In genomic region chr5:172943283-172943841, GRCh38 we compare ENCODE assay signal across 10 cellular contexts. TPM values are rescaled to one million over a fixed set of nuclear protein-coding genes. Genes with fewer than 3 reads are reported as not detected.
A peak's percentile ranks its signal among the peaks of the same experiment; 100 is the strongest.
DNase-seq lines count a peak whose midpoint lies in the region; ATAC-seq and TF ChIP-seq lines count a peak whose summit lies in the region.
"Had no signal": no experiment of that assay in that cellular context is flagged by ENCODE, and none has a peak within 500 bp of the region (broad histone marks: within the 10 kb centered on the region; RNA-seq: fewer than 3 reads in every experiment).

No MANE protein-coding gene starts in this region.

- peak overlapping the region; percentile 84 for H3K56ac ChIP-seq in mesendoderm (ENCODE audit: low read length)

- H2AK5ac ChIP-seq in mesendoderm (ENCODE audit: low read length), result peak overlapping the region; percentile 81

- peak overlapping the region; percentile 60 for H3K4ac ChIP-seq in mesendoderm (ENCODE audit: low read depth, low read length)

- peak overlapping the region; percentile 75 for H3K27ac ChIP-seq in mesendoderm (ENCODE audit: low read depth, low read length)

- no peak for ATAC-seq in natural killer cell treated with Interleukin-12 subunit alpha and Interleukin-12 subunit beta and Interleukin-15 and Interleukin-18, amount 100 ng/mL, for 72 hours
- no peak for ATAC-seq in HG02571 (IDR thresholded peaks at IDR 0.05; ENCODE audit: unreplicated experiment)

- H3K27ac Mint-ChIP-seq in activated naive CD4-positive, alpha-beta T cell treated with anti-CD3 and anti-CD28 coated beads, Interleukin-2, amount 10 ng/mL, durations not matched to agents 7 days and 5 days, result no peak overlapping the region
- no peak overlapping the region for H3K27ac Mint-ChIP-seq in natural killer cell treated with Interleukin-12 subunit alpha and Interleukin-12 subunit beta and Interleukin-15 and Interleukin-18, amount 100 ng/mL, for 72 hours

- H3K27me3 ChIP-seq in BE2C (no peaks in the 10 kb centered on the region), mesendoderm (ENCODE audit: insufficient read depth, low read length, poor library complexity) (no peaks in the 10 kb centered on the region)

- H3K36me3 ChIP-seq in BE2C (peaks cover 4% of the 10 kb centered on the region; the same call in 1 of the 2 replicates), mesendoderm (ENCODE audit: control insufficient read depth, insufficient read depth, low read length) (no peaks in the 10 kb centered on the region)

- H3K4me1 ChIP-seq in BE2C (no peaks in the 10 kb centered on the region; the same call in 1 of the 2 replicates), mesendoderm (ENCODE audit: control insufficient read depth, low read depth, low read length) (peaks cover 17% of the 10 kb centered on the region)

- peak; percentile 41 for DNase-seq in BE2C
- DNase-seq in KBM-7, result peak; percentile 92
- DNase-seq in cardiac fibroblast (ENCODE audit: low read depth in 2 of 2), result peak; percentile 75 to 89
- DNase-seq in mesendoderm, result peak; percentile 97
- no peak for DNase-seq in activated naive CD4-positive, alpha-beta T cell treated with anti-CD3 and anti-CD28 coated beads, Interleukin-2, amount 10 ng/mL, durations not matched to agents 7 days and 5 days
- DNase-seq in natural killer cell treated with Interleukin-12 subunit alpha and Interleukin-12 subunit beta and Interleukin-15 and Interleukin-18, amount 100 ng/mL, for 72 hours (ENCODE audit: low spot score), result no peak
- DNase-seq in cerebellum (ENCODE audit: low spot score), result no peak
- DNase-seq: NCI-H1092 treated with DMSO at 0.1 percent for 48 hours had no signal

- H3K79me1 ChIP-seq in mesendoderm (ENCODE audit: low read length), result no peaks in the 10 kb centered on the region

- no peak overlapping the region for H4K8ac ChIP-seq in mesendoderm (ENCODE audit: low read depth, low read length)

- H3K4me2 ChIP-seq in mesendoderm (ENCODE audit: low read length), result no peak overlapping the region

- CTCF ChIA-PET in activated naive CD4-positive, alpha-beta T cell treated with anti-CD3 and anti-CD28 coated beads, Interleukin-2, amount 10 ng/mL, durations not matched to agents 7 days and 5 days (lab: Charles Lee), result interaction anchor here (1.2 to 1.4 kb wide), 4 partner anchors 12 to 234 kb away, joined by 3 to 4 read pairs (median 4); no protein-coding TSS in a partner anchor

- H4K5ac ChIP-seq in mesendoderm (ENCODE audit: low read length), result no peak overlapping the region

- H3K27me3 Mint-ChIP-seq in activated naive CD4-positive, alpha-beta T cell treated with anti-CD3 and anti-CD28 coated beads, Interleukin-2, amount 10 ng/mL, durations not matched to agents 7 days and 5 days, result no peaks in the 10 kb centered on the region
- no peaks in the 10 kb centered on the region for H3K27me3 Mint-ChIP-seq in natural killer cell treated with Interleukin-12 subunit alpha and Interleukin-12 subunit beta and Interleukin-15 and Interleukin-18, amount 100 ng/mL, for 72 hours
- H3K27me3 Mint-ChIP-seq: central memory CD8-positive, alpha-beta T cell had no signal

- peak overlapping the region; percentile 96 for H2BK5ac ChIP-seq in mesendoderm (ENCODE audit: low read length)

- peak overlapping the region; percentile 44 for H3K9ac ChIP-seq in mesendoderm (ENCODE audit: low read length)

- no peaks in the 10 kb centered on the region for H3K4me1 Mint-ChIP-seq in activated naive CD4-positive, alpha-beta T cell treated with anti-CD3 and anti-CD28 coated beads, Interleukin-2, amount 10 ng/mL, durations not matched to agents 7 days and 5 days
- no peaks in the 10 kb centered on the region for H3K4me1 Mint-ChIP-seq in natural killer cell treated with Interleukin-12 subunit alpha and Interleukin-12 subunit beta and Interleukin-15 and Interleukin-18, amount 100 ng/mL, for 72 hours (ENCODE audit: low read depth in 2 of 2)
- H3K4me1 Mint-ChIP-seq: central memory CD8-positive, alpha-beta T cell had no signal

- no peak overlapping the region for H2BK120ac ChIP-seq in mesendoderm (ENCODE audit: low read depth, low read length)

- H3K4me3 ChIP-seq in BE2C (ENCODE audit: low read depth, low read length), result no peak overlapping the region
- H3K4me3 ChIP-seq in cardiac fibroblast (replicated peaks in 1 of 2; ENCODE audit: low read depth in 2 of 2, low read length in 2 of 2), result no peak overlapping the region
- H3K4me3 ChIP-seq in mesendoderm (ENCODE audit: low read length), result no peak overlapping the region

- no CpG with 5 or more reads among the region's 18 CpGs for WGBS in mesendoderm (ENCODE audit: extremely low coverage, insufficient coverage, low lambda C conversion rate)

- H3K18ac ChIP-seq in mesendoderm (ENCODE audit: low read length), result peak overlapping the region; percentile 35

- TF ChIP-seq CTCF in BE2C (IDR thresholded peaks at IDR 0.05; ENCODE audit: low read depth, low read length) (no peak), cardiac fibroblast (IDR thresholded peaks at IDR 0.05; ENCODE audit: low read depth, low read length) (no peak)

- H3K9me3 ChIP-seq in BE2C, result no peaks in the 10 kb centered on the region

- peak overlapping the region; percentile 48 for H3K23ac ChIP-seq in mesendoderm (ENCODE audit: low read length)

- H3K9me3 Mint-ChIP-seq in activated naive CD4-positive, alpha-beta T cell treated with anti-CD3 and anti-CD28 coated beads, Interleukin-2, amount 10 ng/mL, durations not matched to agents 7 days and 5 days, result no peaks in the 10 kb centered on the region
- no peaks in the 10 kb centered on the region for H3K9me3 Mint-ChIP-seq in natural killer cell treated with Interleukin-12 subunit alpha and Interleukin-12 subunit beta and Interleukin-15 and Interleukin-18, amount 100 ng/mL, for 72 hours
- H3K9me3 Mint-ChIP-seq: central memory CD8-positive, alpha-beta T cell had no signal

- H3K36me3 Mint-ChIP-seq in activated naive CD4-positive, alpha-beta T cell treated with anti-CD3 and anti-CD28 coated beads, Interleukin-2, amount 10 ng/mL, durations not matched to agents 7 days and 5 days, result peaks cover 1% of the 10 kb centered on the region
- H3K36me3 Mint-ChIP-seq in natural killer cell treated with Interleukin-12 subunit alpha and Interleukin-12 subunit beta and Interleukin-15 and Interleukin-18, amount 100 ng/mL, for 72 hours, result no peaks in the 10 kb centered on the region

- no peaks in the 10 kb centered on the region for H3K79me2 ChIP-seq in mesendoderm (ENCODE audit: control insufficient read depth, insufficient read depth, low read length)

- no peak overlapping the region for H3K4me3 Mint-ChIP-seq in activated naive CD4-positive, alpha-beta T cell treated with anti-CD3 and anti-CD28 coated beads, Interleukin-2, amount 10 ng/mL, durations not matched to agents 7 days and 5 days
- H3K4me3 Mint-ChIP-seq in natural killer cell treated with Interleukin-12 subunit alpha and Interleukin-12 subunit beta and Interleukin-15 and Interleukin-18, amount 100 ng/mL, for 72 hours, result no peak overlapping the region
- H3K4me3 Mint-ChIP-seq: central memory CD8-positive, alpha-beta T cell had no signal

- in situ Hi-C loops in KBM-7 (cut with MboI; ENCODE audit: low pct_unique_long_range_greater_than_20kb, low sequenced_read_pairs), result loop anchor here (25.0 kb wide), 1 partner anchor 456 kb away; no protein-coding TSS in a partner anchor

- no peak overlapping the region for H2BK15ac ChIP-seq in mesendoderm (replicated peaks; ENCODE audit: low read depth)

RNA-seq across cellular contexts. Expression of gene RPL26L1, which starts 15.9 kb away (rescaled TPM):
- 175 TPM for polyA plus RNA-seq in BE2C (2012; ENCODE audit: insufficient read depth, insufficient read length, low read depth)
- 99.4 TPM for polyA plus RNA-seq in mesendoderm (2013, experiment 1 of 2)
- polyA plus RNA-seq in mesendoderm (2013, experiment 2 of 2), result 101 TPM
- total RNA-seq in natural killer cell treated with Interleukin-12 subunit alpha and Interleukin-12 subunit beta and Interleukin-15 and Interleukin-18, amount 100 ng/mL, for 72 hours, result 10 to 100 TPM; 41.5 to 47.3 TPM
- total RNA-seq in cerebellum, result 19.5 TPM

RNA-seq across cellular contexts. Expression of gene ATP6V0E1, which starts 40.2 kb away (rescaled TPM):
- polyA plus RNA-seq in BE2C (2012; ENCODE audit: insufficient read depth, insufficient read length, low read depth), result 285 TPM
- 158 TPM for polyA plus RNA-seq in mesendoderm (2013, experiment 1 of 2)
- polyA plus RNA-seq in mesendoderm (2013, experiment 2 of 2), result 151 TPM
- total RNA-seq in natural killer cell treated with Interleukin-12 subunit alpha and Interleukin-12 subunit beta and Interleukin-15 and Interleukin-18, amount 100 ng/mL, for 72 hours, result 100 to 1,000 TPM; 150 to 214 TPM
- 40.2 TPM for total RNA-seq in cerebellum

Comparison
In these comparisons a context has a peak if more than half of its experiments do, and no peak if none do; other contexts are left out.
1. DNase-seq: peak in BE2C (single experiment), KBM-7 (single experiment), cardiac fibroblast (2 of 2) and mesendoderm (single experiment); none in activated naive CD4-positive, alpha-beta T cell treated with anti-CD3 and anti-CD28 coated beads, Interleukin-2, amount 10 ng/mL, durations not matched to agents 7 days and 5 days (single experiment), natural killer cell treated with Interleukin-12 subunit alpha and Interleukin-12 subunit beta and Interleukin-15 and Interleukin-18, amount 100 ng/mL, for 72 hours (single experiment) and cerebellum (single experiment).